Comparison of ENCODE assay signal across 26 cellular contexts in genomic region chr1:64192290-64192689, GRCh38. TPM values are rescaled to one million over a fixed set of nuclear protein-coding genes. Genes with fewer than 3 reads are reported as not detected.
A peak's percentile ranks its signal among the peaks of the same experiment; 100 is the strongest.
DNase-seq lines count a peak whose midpoint lies in the region; ATAC-seq, FAIRE-seq and TF ChIP-seq lines count a peak whose summit lies in the region.
"Had no signal": no experiment of that assay in that cellular context is flagged by ENCODE, and none has a peak within 500 bp of the region (broad histone marks: within the 10 kb centered on the region; RNA-seq: fewer than 3 reads in every experiment).

No MANE protein-coding gene starts in this region.

- H3K9me2 ChIP-seq in OCI-LY7 (ENCODE audit: insufficient read depth, low read length), result no peaks in the 10 kb centered on the region

- intact Hi-C loops in OCI-LY7 (cut with micrococcal nuclease; ENCODE audit: unreplicated experiment), result no loop called here
- intact Hi-C loops in CD8-positive, alpha-beta T cell (cut with DNase I, micrococcal nuclease), result no loop called here

- H3K4me3 ChIP-seq in OCI-LY7 (ENCODE audit: low read depth, low read length, poor library complexity, severe bottlenecking), result no peak overlapping the region
- H3K4me3 ChIP-seq in bronchial epithelial cell (ENCODE audit: low read depth, low read length), result no peak overlapping the region
- no peak overlapping the region for H3K4me3 ChIP-seq in CD8-positive, alpha-beta T cell (ENCODE audit: low read depth, low read length)
- H3K4me3 ChIP-seq: BLaER1, GM12878, GM23248 had no signal

- H3K36me3 ChIP-seq in OCI-LY7 (ENCODE audit: insufficient read depth, low read length) (no peaks in the 10 kb centered on the region), bronchial epithelial cell (ENCODE audit: control insufficient read depth, insufficient read depth, low read length) (no peaks in the 10 kb centered on the region)
- H3K36me3 ChIP-seq in CD8-positive, alpha-beta T cell (ENCODE audit: insufficient read depth, low read length), result no peaks in the 10 kb centered on the region
- H3K36me3 ChIP-seq: BLaER1 had no signal

- H3K27me3 Mint-ChIP-seq in stimulated activated memory B cell treated with anti-CD40 and anti-IgM and Interleukin-4, amounts not matched to agents 10 μg/mL and 1 μg/mL and 100 μg/mL, for 72 hours, result peaks cover 9% of the 10 kb centered on the region
- no peaks in the 10 kb centered on the region for H3K27me3 Mint-ChIP-seq in CD8-positive, alpha-beta T cell (ENCODE audit: low read depth)
- H3K27me3 Mint-ChIP-seq: CD4-positive, alpha-beta T cell had no signal

- H3K27ac Mint-ChIP-seq in stimulated activated memory B cell treated with anti-CD40 and anti-IgM and Interleukin-4, amounts not matched to agents 10 μg/mL and 1 μg/mL and 100 μg/mL, for 72 hours, result no peak overlapping the region
- no peak overlapping the region for H3K27ac Mint-ChIP-seq in CD8-positive, alpha-beta T cell
- H3K27ac Mint-ChIP-seq: B cell; CD4-positive, alpha-beta T cell; HFFc6 had no signal

- no peak for TF ChIP-seq CTCF in OCI-LY7 (conservative IDR thresholded peaks at IDR 0.05; ENCODE audit: low read length)
- no peak for TF ChIP-seq CTCF in bronchial epithelial cell (IDR thresholded peaks at IDR 0.05; ENCODE audit: insufficient read depth, low read length, severe bottlenecking)
- no peak for TF ChIP-seq CTCF in CD8-positive, alpha-beta T cell (IDR thresholded peaks at IDR 0.05)

- H3K27me3 ChIP-seq in bronchial epithelial cell (ENCODE audit: control insufficient read depth, insufficient read depth, low read length), result no peaks in the 10 kb centered on the region
- H3K27me3 ChIP-seq in CD8-positive, alpha-beta T cell (ENCODE audit: insufficient read depth, low read length), result no peaks in the 10 kb centered on the region
- H3K27me3 ChIP-seq: BLaER1 had no signal

- H2AFZ ChIP-seq in OCI-LY7 (ENCODE audit: low read length), result no peak overlapping the region
- H2AFZ ChIP-seq: GM23248 had no signal

- H3K4me3 Mint-ChIP-seq in stimulated activated memory B cell treated with anti-CD40 and anti-IgM and Interleukin-4, amounts not matched to agents 10 μg/mL and 1 μg/mL and 100 μg/mL, for 72 hours, result no peak overlapping the region
- H3K4me3 Mint-ChIP-seq in CD8-positive, alpha-beta T cell, result no peak overlapping the region
- H3K4me3 Mint-ChIP-seq: B cell; CD4-positive, alpha-beta T cell; HFFc6 had no signal

- no peak overlapping the region for H3K4me2 ChIP-seq in OCI-LY7 (ENCODE audit: low read length)
- H3K4me2 ChIP-seq: BLaER1 had no signal

- no TSS peak for BruUV-seq in OCI-LY7 (replicated peaks; lab: Mats Ljungman, UMichigan)

- FAIRE-seq in bronchial epithelial cell (lab: Jason Lieb, UNC), result peak; percentile 50
- FAIRE-seq: A204.1, GM12878, GM19239, H1 had no signal

- H3K4me1 Mint-ChIP-seq in stimulated activated memory B cell treated with anti-CD40 and anti-IgM and Interleukin-4, amounts not matched to agents 10 μg/mL and 1 μg/mL and 100 μg/mL, for 72 hours, result peaks cover 4% of the 10 kb centered on the region
- H3K4me1 Mint-ChIP-seq in CD8-positive, alpha-beta T cell (ENCODE audit: low read depth), result no peaks in the 10 kb centered on the region
- H3K4me1 Mint-ChIP-seq: B cell had no signal

- peak; percentile 31 for DNase-seq in DMS53 (lab: John Stamatoyannopoulos, UW)
- DNase-seq in DMS53 treated with DMSO at 0.1 percent for 48 hours (lab: John Stamatoyannopoulos, UW; ENCODE audit: unreplicated experiment), result no peak
- peak; percentile 1 for DNase-seq in OCI-LY7 (ENCODE audit: low spot score)
- DNase-seq in bronchial epithelial cell (ENCODE audit: low read depth), result no peak
- no peak for DNase-seq in NCI-H526 treated with DMSO at 0.1 percent for 48 hours (lab: John Stamatoyannopoulos, UW)
- no peak for DNase-seq in CD8-positive, alpha-beta T cell
- DNase-seq: Calu3; CD4-positive, alpha-beta T cell; COR-L47; DMS79; EL; GDM1; GM23248; H7; HCEC 1CT; HFFc6 had no signal

- H3K9me3 Mint-ChIP-seq in stimulated activated memory B cell treated with anti-CD40 and anti-IgM and Interleukin-4, amounts not matched to agents 10 μg/mL and 1 μg/mL and 100 μg/mL, for 72 hours, result no peaks in the 10 kb centered on the region
- H3K9me3 Mint-ChIP-seq in CD8-positive, alpha-beta T cell, result no peaks in the 10 kb centered on the region
- H3K9me3 Mint-ChIP-seq: CD4-positive, alpha-beta T cell; HFFc6 had no signal

- ATAC-seq in stimulated activated memory B cell treated with anti-CD40 and anti-IgM and Interleukin-4, amounts not matched to agents 10 μg/mL and 1 μg/mL and 100 μg/mL, for 72 hours, result peak; percentile 5
- no peak for ATAC-seq in CD8-positive, alpha-beta T cell
- ATAC-seq in HG02678 (IDR thresholded peaks at IDR 0.05; ENCODE audit: unreplicated experiment), result no peak
- ATAC-seq: GM12878 had no signal

- no peaks in the 10 kb centered on the region for H3K9me3 ChIP-seq in OCI-LY7 (ENCODE audit: low read length)
- no peaks in the 10 kb centered on the region for H3K9me3 ChIP-seq in CD8-positive, alpha-beta T cell (ENCODE audit: low read length)

- CTCF ChIA-PET in OCI-LY7 (lab: Charles Lee; ENCODE audit: unreplicated experiment), result no interaction called here
- CTCF ChIA-PET in CD8-positive, alpha-beta T cell (lab: Charles Lee), result interaction anchor here (0.5 kb wide), 1 partner anchor 1684 kb away, joined by 3 read pairs; no protein-coding TSS in a partner anchor

- no peaks in the 10 kb centered on the region for H3K4me1 ChIP-seq in OCI-LY7 (ENCODE audit: insufficient read depth, low read length, poor library complexity, severe bottlenecking)
- no peaks in the 10 kb centered on the region for H3K4me1 ChIP-seq in CD8-positive, alpha-beta T cell (ENCODE audit: insufficient read depth, low read length)
- H3K4me1 ChIP-seq: BLaER1 had no signal

- no peaks in the 10 kb centered on the region for H3K79me2 ChIP-seq in OCI-LY7 (ENCODE audit: insufficient read depth, low read depth, low read length)

- no peaks in the 10 kb centered on the region for H4K20me1 ChIP-seq in OCI-LY7 (ENCODE audit: insufficient read depth, low read length)
- H4K20me1 ChIP-seq: BLaER1 had no signal

- no peak overlapping the region for H3K27ac ChIP-seq in OCI-LY7 (ENCODE audit: low read depth, low read length, poor library complexity, severe bottlenecking)
- H3K27ac ChIP-seq in CD8-positive, alpha-beta T cell (ENCODE audit: low read depth, low read length), result no peak overlapping the region
- H3K27ac ChIP-seq: 22Rv1, BLaER1, C4-2B, GM23248 had no signal

- H3K36me3 Mint-ChIP-seq in stimulated activated memory B cell treated with anti-CD40 and anti-IgM and Interleukin-4, amounts not matched to agents 10 μg/mL and 1 μg/mL and 100 μg/mL, for 72 hours, result no peaks in the 10 kb centered on the region
- no peaks in the 10 kb centered on the region for H3K36me3 Mint-ChIP-seq in CD8-positive, alpha-beta T cell

- POLR2A ChIA-PET in OCI-LY7 (lab: Charles Lee), result no interaction called here
- POLR2A ChIA-PET in CD8-positive, alpha-beta T cell (lab: Charles Lee), result no interaction called here

RNA-seq across cellular contexts. Expression of gene UBE2U, which starts 11.1 kb away (rescaled TPM):
- not detected in 2 replicates for total RNA-seq in OCI-LY7 (2014; rRNA removed; shearing (Covaris generic))
- total RNA-seq in OCI-LY7 (2022) (not detected in 2 replicates), bronchial epithelial cell (not detected in 2 replicates)
- total RNA-seq in CD8-positive, alpha-beta T cell, result not detected
- total RNA-seq: B cell; Calu3; CD4-positive, alpha-beta T cell; GM12878; GM23248; H1; H7; HFFc6 had no signal

Comparison
In these comparisons a context has a peak if more than half of its experiments do, and no peak if none do; other contexts are left out.
1. DNase-seq: peak in DMS53 (single experiment) and OCI-LY7 (single experiment); none in DMS53 treated with DMSO at 0.1 percent for 48 hours (single experiment), bronchial epithelial cell (single experiment), NCI-H526 treated with DMSO at 0.1 percent for 48 hours (single experiment) and CD8-positive, alpha-beta T cell (0 of 7).